ENCODE assay signal across 9 cellular contexts in genomic region chr20:56439784-56440291, GRCh38. TPM values are rescaled to one million over a fixed set of nuclear protein-coding genes. Genes with fewer than 3 reads are reported as not detected.
A peak's percentile ranks its signal among the peaks of the same experiment; 100 is the strongest.
DNase-seq lines count a peak whose midpoint lies in the region; ATAC-seq and TF ChIP-seq lines count a peak whose summit lies in the region.
"Had no signal": no experiment of that assay in that cellular context is flagged by ENCODE, and none has a peak within 500 bp of the region (broad histone marks: within the 10 kb centered on the region; RNA-seq: fewer than 3 reads in every experiment).

No MANE protein-coding gene starts in this region.

- no peak overlapping the region for H2AFZ ChIP-seq in OCI-LY3 (ENCODE audit: low read depth, low read length)

- no peaks in the 10 kb centered on the region for H4K20me1 ChIP-seq in OCI-LY3 (ENCODE audit: insufficient read depth, low read length)

- H3K27me3 Mint-ChIP-seq in CD4-positive, alpha-beta T cell: no peaks in the 10 kb centered on the region
- H3K27me3 Mint-ChIP-seq in natural killer cell treated with Interleukin-12 subunit alpha and Interleukin-12 subunit beta and Interleukin-15 and Interleukin-18, amount 100 ng/mL, for 72 hours: no peaks in the 10 kb centered on the region

- peak overlapping the region; percentile 89 for H3K27ac Mint-ChIP-seq in CD4-positive, alpha-beta T cell
- H3K27ac Mint-ChIP-seq in natural killer cell treated with Interleukin-12 subunit alpha and Interleukin-12 subunit beta and Interleukin-15 and Interleukin-18, amount 100 ng/mL, for 72 hours: peak overlapping the region; percentile 77 to 81

- H3K9me3 ChIP-seq in CD4-positive, alpha-beta T cell (ENCODE audit: control insufficient read depth, low read length): no peaks in the 10 kb centered on the region
- no peaks in the 10 kb centered on the region for H3K9me3 ChIP-seq in OCI-LY3 (ENCODE audit: insufficient read depth, low read length)
- H3K9me3 ChIP-seq in effector memory CD4-positive, alpha-beta T cell (ENCODE audit: control insufficient read depth, low read length): no peaks in the 10 kb centered on the region

- H3K4me1 ChIP-seq in OCI-LY3 (ENCODE audit: low read length): peaks cover 36% of the 10 kb centered on the region
- peaks cover 20% of the 10 kb centered on the region for H3K4me1 ChIP-seq in effector memory CD4-positive, alpha-beta T cell (ENCODE audit: control insufficient read depth, insufficient read depth, low read length, poor library complexity, severe bottlenecking)

- POLR2A ChIA-PET in CD4-positive, alpha-beta T cell (lab: Charles Lee): interaction anchor here (0.6 to 2.1 kb wide), 7 partner anchors 11 to 111 kb away, joined by 3 to 7 read pairs (median 5); partner anchors contain the start of gene CASS4

- peaks cover 61% of the 10 kb centered on the region for H3K36me3 Mint-ChIP-seq in CD4-positive, alpha-beta T cell (ENCODE audit: low read depth)
- H3K36me3 Mint-ChIP-seq in natural killer cell treated with Interleukin-12 subunit alpha and Interleukin-12 subunit beta and Interleukin-15 and Interleukin-18, amount 100 ng/mL, for 72 hours: no peaks in the 10 kb centered on the region

- H3K36me3 ChIP-seq in OCI-LY3 (replicated peaks; ENCODE audit: low read depth, low read length): no peaks in the 10 kb centered on the region
- peaks cover 5% of the 10 kb centered on the region for H3K36me3 ChIP-seq in effector memory CD4-positive, alpha-beta T cell (ENCODE audit: control insufficient read depth, insufficient read depth, low read length)

- no peak overlapping the region for H3K4me3 ChIP-seq in OCI-LY3 (ENCODE audit: low read length)
- no peak overlapping the region for H3K4me3 ChIP-seq in effector memory CD4-positive, alpha-beta T cell (ENCODE audit: insufficient read depth, low read depth, low read length, poor library complexity, severe bottlenecking)
- H3K4me3 ChIP-seq: K562 had no signal

- H3K79me2 ChIP-seq in OCI-LY3 (ENCODE audit: low read length): no peaks in the 10 kb centered on the region

- H3K27me3 ChIP-seq in CD4-positive, alpha-beta T cell (ENCODE audit: control insufficient read depth, insufficient read depth, low read length): no peaks in the 10 kb centered on the region
- H3K27me3 ChIP-seq in OCI-LY3 (ENCODE audit: low read depth, low read length): no peaks in the 10 kb centered on the region
- no peaks in the 10 kb centered on the region for H3K27me3 ChIP-seq in effector memory CD4-positive, alpha-beta T cell (replicated peaks; ENCODE audit: control insufficient read depth, insufficient read depth, low read length, poor library complexity, severe bottlenecking)

- CTCF ChIA-PET in CD4-positive, alpha-beta T cell (lab: Charles Lee): interaction anchor here (0.9 kb wide), 1 partner anchor 28 kb away, joined by 3 read pairs; the partner anchor contains the start of gene CASS4

- peak; percentile 30 for ATAC-seq in CD4-positive, alpha-beta T cell (ENCODE audit: poor library complexity)
- peak in 1 of 2 donors; percentile 48 for ATAC-seq in natural killer cell treated with Interleukin-12 subunit alpha and Interleukin-12 subunit beta and Interleukin-15 and Interleukin-18, amount 100 ng/mL, for 72 hours
- ATAC-seq: K562 had no signal

- no peaks in the 10 kb centered on the region for H3K9me3 Mint-ChIP-seq in CD4-positive, alpha-beta T cell
- no peaks in the 10 kb centered on the region for H3K9me3 Mint-ChIP-seq in natural killer cell treated with Interleukin-12 subunit alpha and Interleukin-12 subunit beta and Interleukin-15 and Interleukin-18, amount 100 ng/mL, for 72 hours

- peaks cover 50% of the 10 kb centered on the region for H3K4me1 Mint-ChIP-seq in CD4-positive, alpha-beta T cell (ENCODE audit: low read depth)
- peaks cover 42% of the 10 kb centered on the region in 2 donors for H3K4me1 Mint-ChIP-seq in natural killer cell treated with Interleukin-12 subunit alpha and Interleukin-12 subunit beta and Interleukin-15 and Interleukin-18, amount 100 ng/mL, for 72 hours (ENCODE audit: low read depth in 2 of 2)

- no peak overlapping the region for H3K9ac ChIP-seq in OCI-LY3 (ENCODE audit: low read length)

- no peak for TF ChIP-seq CTCF in CD4-positive, alpha-beta T cell (IDR thresholded peaks at IDR 0.05)
- TF ChIP-seq CTCF in OCI-LY3 (IDR thresholded peaks at IDR 0.05; ENCODE audit: low read depth, low read length): no peak
- no peak for TF ChIP-seq CTCF in GM13976 (IDR thresholded peaks at IDR 0.05; ENCODE audit: borderline replicate concordance, control extremely low read depth, extremely low read depth, insufficient read depth, missing control alignments)

- H3K4me2 ChIP-seq in OCI-LY3 (ENCODE audit: low read length): peak overlapping the region; percentile 41; the same call in 1 of the 2 replicates

- in situ Hi-C loops in GM13976 (cut with MboI; ENCODE audit: low sequenced_read_pairs, unreplicated experiment): no loop called here

- intact Hi-C loops in CD4-positive, alpha-beta T cell (cut with DNase I, micrococcal nuclease): loop anchor here in 1 of 2 experiments (2.0 kb wide), 1 partner anchor 27 kb away; the partner anchor contains the start of gene CASS4

- peak overlapping the region; percentile 81 for H3K4me3 Mint-ChIP-seq in CD4-positive, alpha-beta T cell
- H3K4me3 Mint-ChIP-seq in natural killer cell treated with Interleukin-12 subunit alpha and Interleukin-12 subunit beta and Interleukin-15 and Interleukin-18, amount 100 ng/mL, for 72 hours: peak overlapping the region; percentile 74

- DNase-seq in CD4-positive, alpha-beta T cell: no peak
- no peak for DNase-seq in effector memory CD4-positive, alpha-beta T cell
- DNase-seq in natural killer cell treated with Interleukin-12 subunit alpha and Interleukin-12 subunit beta and Interleukin-15 and Interleukin-18, amount 100 ng/mL, for 72 hours (ENCODE audit: low spot score): no peak
- DNase-seq in CD1c-positive myeloid dendritic cell (ENCODE audit: extremely low spot score) (no peak), GM13976 (ENCODE audit: low spot score) (no peak), SKM-1 (lab: John Stamatoyannopoulos, UW; ENCODE audit: unreplicated experiment) (no peak), NCI-H1417 (lab: John Stamatoyannopoulos, UW) (no peak)

- H3K27ac ChIP-seq in CD4-positive, alpha-beta T cell (ENCODE audit: low read depth, low read length): peak overlapping the region; percentile 9
- H3K27ac ChIP-seq in OCI-LY3 (ENCODE audit: low read length): no peak overlapping the region
- H3K27ac ChIP-seq in effector memory CD4-positive, alpha-beta T cell (ENCODE audit: insufficient read depth, low read length, poor library complexity, severe bottlenecking): peak overlapping the region; percentile 7

RNA-seq across cellular contexts. Expression of gene CASS4, which starts 27.8 kb away (rescaled TPM):
- total RNA-seq in CD4-positive, alpha-beta T cell: 10 to 100 TPM; 37.0 to 39.8 TPM
- 1 to 10 TPM; 1.3 to 4.1 TPM for total RNA-seq in natural killer cell treated with Interleukin-12 subunit alpha and Interleukin-12 subunit beta and Interleukin-15 and Interleukin-18, amount 100 ng/mL, for 72 hours

RNA-seq across cellular contexts. Expression of gene RTF2, which starts 28.6 kb away (rescaled TPM):
- total RNA-seq in CD4-positive, alpha-beta T cell: 10 to 100 TPM; 52.7 to 55.2 TPM
- total RNA-seq in natural killer cell treated with Interleukin-12 subunit alpha and Interleukin-12 subunit beta and Interleukin-15 and Interleukin-18, amount 100 ng/mL, for 72 hours: 10 to 100 TPM; 78.5 to 92.2 TPM

RNA-seq across cellular contexts. Expression of gene CSTF1, which starts 47.4 kb away (rescaled TPM):
- 10 to 100 TPM; 20.7 to 21.8 TPM for total RNA-seq in CD4-positive, alpha-beta T cell
- 10 to 100 TPM; 39.6 to 40.1 TPM for total RNA-seq in natural killer cell treated with Interleukin-12 subunit alpha and Interleukin-12 subunit beta and Interleukin-15 and Interleukin-18, amount 100 ng/mL, for 72 hours

RNA-seq across cellular contexts. Expression of gene AURKA, which starts 47.8 kb away (rescaled TPM):
- total RNA-seq in CD4-positive, alpha-beta T cell: under 1 TPM; 0.25 to 0.36 TPM
- total RNA-seq in natural killer cell treated with Interleukin-12 subunit alpha and Interleukin-12 subunit beta and Interleukin-15 and Interleukin-18, amount 100 ng/mL, for 72 hours: 10 to 100 TPM; 45.1 to 80.8 TPM

Comparison
In these comparisons a context has a peak if more than half of its experiments do, and no peak if none do; other contexts are left out.
1. RNA of gene CASS4, which starts 27.8 kb away (total RNA-seq): 37.0 to 39.8 TPM in CD4-positive, alpha-beta T cell; 1.3 to 4.1 TPM in natural killer cell treated with Interleukin-12 subunit alpha and Interleukin-12 subunit beta and Interleukin-15 and Interleukin-18, amount 100 ng/mL, for 72 hours; every median in the first group is over 4 times any median in the second.